ENCODE assay signal across 32 cellular contexts in genomic region chr12:19951664-19952063, GRCh38.
"Had no signal": no experiment of that assay in that cellular context is flagged by ENCODE, and none has a peak within 500 bp of the region (broad histone marks: within the 10 kb centered on the region; RNA-seq: fewer than 3 reads in every experiment).

No MANE protein-coding gene starts in this region.

- H3K27ac Mint-ChIP-seq: activated CD4-positive, alpha-beta memory T cell treated with anti-CD3 and anti-CD28 coated beads for 36 hours; activated CD4-positive, alpha-beta T cell treated with anti-CD3 and anti-CD28 coated beads for 36 hours; activated CD4-positive, alpha-beta T cell treated with anti-CD3 and anti-CD28 coated beads, Interleukin-2, amount 10 ng/mL, durations not matched to agents 24 days and 14 days; activated CD8-positive, alpha-beta memory T cell treated with anti-CD3 and anti-CD28 coated beads, Interleukin-2, amount 10 ng/mL, durations not matched to agents 7 days and 5 days; activated CD8-positive, alpha-beta T cell treated with anti-CD3 and anti-CD28 coated beads, Interleukin-2, amount 10 ng/mL, durations not matched to agents 7 days and 5 days; activated naive CD4-positive, alpha-beta T cell treated with anti-CD3 and anti-CD28 coated beads for 36 hours; activated naive CD4-positive, alpha-beta T cell treated with anti-CD3 and anti-CD28 coated beads, Interleukin-2, amount 50 U/mL, for 24 hours; activated naive CD8-positive, alpha-beta T cell treated with anti-CD3 and anti-CD28 coated beads for 36 hours; activated naive CD8-positive, alpha-beta T cell treated with anti-CD3 and anti-CD28 coated beads, Interleukin-2, amount 50 U/mL, for 24 hours; activated T-helper 1 cell treated with anti-CD3 and anti-CD28 coated beads, Interleukin-12 subunit alpha, Interleukin-12 subunit beta, Interleukin-2, Interleukin-4 antibody, amounts not matched to agents 30 ng/mL and 10 ng/mL and 1 ng/mL, durations not matched to agents 14 hours and 24 hours and 36 hours; activated T-helper 2 cell treated with anti-CD3 and anti-CD28 coated beads, Interferon-gamma antibody, Interleukin-2, Interleukin-4, amounts not matched to agents 10 μg/mL and 5 μg/mL and 100 μg/mL, durations not matched to agents 14 hours and 24 hours and 36 hours; effector memory CD8-positive, alpha-beta T cell had no signal

- H3K27ac ChIP-seq: adrenal gland, body of pancreas, esophagus muscularis mucosa, foreskin keratinocyte, gastrocnemius medialis had no signal

- H3K4me3 Mint-ChIP-seq: activated CD4-positive, alpha-beta memory T cell treated with anti-CD3 and anti-CD28 coated beads for 36 hours; activated CD4-positive, alpha-beta T cell treated with anti-CD3 and anti-CD28 coated beads for 36 hours; activated CD4-positive, alpha-beta T cell treated with anti-CD3 and anti-CD28 coated beads, Interleukin-2, amount 10 ng/mL, durations not matched to agents 24 days and 14 days; activated CD8-positive, alpha-beta memory T cell treated with anti-CD3 and anti-CD28 coated beads, Interleukin-2, amount 10 ng/mL, durations not matched to agents 7 days and 5 days; activated CD8-positive, alpha-beta T cell treated with anti-CD3 and anti-CD28 coated beads, Interleukin-2, amount 10 ng/mL, durations not matched to agents 7 days and 5 days; activated naive CD4-positive, alpha-beta T cell treated with anti-CD3 and anti-CD28 coated beads for 36 hours; activated naive CD4-positive, alpha-beta T cell treated with anti-CD3 and anti-CD28 coated beads, Interleukin-2, amount 50 U/mL, for 24 hours; activated naive CD8-positive, alpha-beta T cell treated with anti-CD3 and anti-CD28 coated beads for 36 hours; activated naive CD8-positive, alpha-beta T cell treated with anti-CD3 and anti-CD28 coated beads, Interleukin-2, amount 50 U/mL, for 24 hours; activated T-helper 1 cell treated with anti-CD3 and anti-CD28 coated beads, Interleukin-12 subunit alpha, Interleukin-12 subunit beta, Interleukin-2, Interleukin-4 antibody, amounts not matched to agents 30 ng/mL and 10 ng/mL and 1 ng/mL, durations not matched to agents 14 hours and 24 hours and 36 hours; effector memory CD8-positive, alpha-beta T cell had no signal

- H3K27me3 Mint-ChIP-seq: activated CD4-positive, alpha-beta memory T cell treated with anti-CD3 and anti-CD28 coated beads for 36 hours; activated CD4-positive, alpha-beta T cell treated with anti-CD3 and anti-CD28 coated beads, Interleukin-2, amount 10 ng/mL, durations not matched to agents 24 days and 14 days; activated CD8-positive, alpha-beta memory T cell treated with anti-CD3 and anti-CD28 coated beads, Interleukin-2, amount 10 ng/mL, durations not matched to agents 7 days and 5 days; activated naive CD4-positive, alpha-beta T cell treated with anti-CD3 and anti-CD28 coated beads, Interleukin-2, amount 50 U/mL, for 24 hours; activated naive CD8-positive, alpha-beta T cell treated with anti-CD3 and anti-CD28 coated beads for 36 hours; activated naive CD8-positive, alpha-beta T cell treated with anti-CD3 and anti-CD28 coated beads, Interleukin-2, amount 50 U/mL, for 24 hours; effector memory CD8-positive, alpha-beta T cell had no signal

- DNase-seq: activated CD4-positive, alpha-beta memory T cell treated with anti-CD3 and anti-CD28 coated beads for 36 hours; activated CD4-positive, alpha-beta T cell treated with anti-CD3 and anti-CD28 coated beads for 36 hours; activated CD4-positive, alpha-beta T cell treated with anti-CD3 and anti-CD28 coated beads, Interleukin-2, amount 10 ng/mL, durations not matched to agents 24 days and 14 days; activated CD4-positive, CD25-positive, alpha-beta regulatory T cell; activated CD4-positive, CD25-positive, alpha-beta regulatory T cell treated with anti-CD3 and anti-CD28 coated beads, Interleukin-2, amount 50 U/mL, for 72 hours; activated CD8-positive, alpha-beta memory T cell treated with anti-CD3 and anti-CD28 coated beads, Interleukin-2, amount 10 ng/mL, durations not matched to agents 7 days and 5 days; activated CD8-positive, alpha-beta memory T cell treated with anti-CD3 and anti-CD28 coated beads, Interleukin-2, amount 50 U/mL, for 4 hours; activated CD8-positive, alpha-beta T cell treated with anti-CD3 and anti-CD28 coated beads, Interleukin-2, amount 10 ng/mL, durations not matched to agents 7 days and 5 days; activated effector memory CD4-positive, alpha-beta T cell treated with anti-CD3 and anti-CD28 coated beads, Interleukin-2, amount 50 U/mL, for 16 hours; activated naive CD4-positive, alpha-beta T cell treated with anti-CD3 and anti-CD28 coated beads for 36 hours; activated naive CD8-positive, alpha-beta T cell treated with anti-CD3 and anti-CD28 coated beads for 36 hours; activated naive CD8-positive, alpha-beta T cell treated with anti-CD3 and anti-CD28 coated beads, Interleukin-2, amount 50 U/mL, for 24 hours; activated T-cell treated with anti-CD3 and anti-CD28 coated beads, Interleukin-2, amount 50 U/mL, for 1 hour; activated T-cell treated with anti-CD3 and anti-CD28 coated beads, Interleukin-2, amount 50 U/mL, for 48 hours; adrenal gland; amygdala; aorta; body of pancreas; caudate nucleus; cortex of kidney; dermis blood vessel endothelial cell; effector CD4-positive, alpha-beta T cell; effector memory CD8-positive, alpha-beta T cell; erythroblast; foreskin keratinocyte; gastrocnemius medialis; glutamatergic neuron; T-helper 2 cell had no signal

- H3K9me3 Mint-ChIP-seq: activated CD4-positive, alpha-beta T cell treated with anti-CD3 and anti-CD28 coated beads, Interleukin-2, amount 10 ng/mL, durations not matched to agents 24 days and 14 days; activated naive CD4-positive, alpha-beta T cell treated with anti-CD3 and anti-CD28 coated beads for 36 hours; activated naive CD4-positive, alpha-beta T cell treated with anti-CD3 and anti-CD28 coated beads, Interleukin-2, amount 50 U/mL, for 24 hours; effector memory CD8-positive, alpha-beta T cell had no signal

- H3K4me3 ChIP-seq: adrenal gland, body of pancreas, esophagus muscularis mucosa, gastrocnemius medialis had no signal

- H3K4me1 ChIP-seq: adrenal gland, esophagus muscularis mucosa, foreskin keratinocyte, gastrocnemius medialis had no signal

- H3K36me3 Mint-ChIP-seq: activated CD4-positive, alpha-beta memory T cell treated with anti-CD3 and anti-CD28 coated beads for 36 hours; activated CD8-positive, alpha-beta memory T cell treated with anti-CD3 and anti-CD28 coated beads, Interleukin-2, amount 10 ng/mL, durations not matched to agents 7 days and 5 days; activated naive CD4-positive, alpha-beta T cell treated with anti-CD3 and anti-CD28 coated beads, Interleukin-2, amount 50 U/mL, for 24 hours; activated naive CD8-positive, alpha-beta T cell treated with anti-CD3 and anti-CD28 coated beads for 36 hours had no signal

- H3K9me3 ChIP-seq: adrenal gland, body of pancreas, esophagus muscularis mucosa, gastrocnemius medialis had no signal

- ATAC-seq: activated CD4-positive, alpha-beta T cell treated with anti-CD3 and anti-CD28 coated beads for 36 hours; activated CD8-positive, alpha-beta memory T cell treated with anti-CD3 and anti-CD28 coated beads, Interleukin-2, amount 10 ng/mL, durations not matched to agents 7 days and 5 days; activated CD8-positive, alpha-beta T cell treated with anti-CD3 and anti-CD28 coated beads, Interleukin-2, amount 10 ng/mL, durations not matched to agents 7 days and 5 days; activated naive CD8-positive, alpha-beta T cell treated with anti-CD3 and anti-CD28 coated beads, Interleukin-2, amount 50 U/mL, for 24 hours; body of pancreas; effector memory CD8-positive, alpha-beta T cell; foreskin keratinocyte; gastrocnemius medialis had no signal

- H3K4me1 Mint-ChIP-seq: activated CD4-positive, alpha-beta T cell treated with anti-CD3 and anti-CD28 coated beads for 36 hours; activated CD4-positive, alpha-beta T cell treated with anti-CD3 and anti-CD28 coated beads, Interleukin-2, amount 10 ng/mL, durations not matched to agents 24 days and 14 days; activated CD8-positive, alpha-beta memory T cell treated with anti-CD3 and anti-CD28 coated beads, Interleukin-2, amount 10 ng/mL, durations not matched to agents 7 days and 5 days; activated naive CD4-positive, alpha-beta T cell treated with anti-CD3 and anti-CD28 coated beads, Interleukin-2, amount 50 U/mL, for 24 hours; activated naive CD8-positive, alpha-beta T cell treated with anti-CD3 and anti-CD28 coated beads for 36 hours; activated naive CD8-positive, alpha-beta T cell treated with anti-CD3 and anti-CD28 coated beads, Interleukin-2, amount 50 U/mL, for 24 hours had no signal

- H3K36me3 ChIP-seq: adrenal gland, esophagus muscularis mucosa, gastrocnemius medialis had no signal

- H3K27me3 ChIP-seq: adrenal gland, body of pancreas, esophagus muscularis mucosa, foreskin keratinocyte, gastrocnemius medialis had no signal
